8 cellular contexts compared by ENCODE assay signal in genomic region chr4:83110222-83110945, GRCh38. TPM values are rescaled to one million over a fixed set of nuclear protein-coding genes. Genes with fewer than 3 reads are reported as not detected.
DNase-seq lines count a peak whose midpoint lies in the region; ATAC-seq and TF ChIP-seq lines count a peak whose summit lies in the region.

No MANE protein-coding gene starts in this region.

- CTCF ChIA-PET in activated CD4-positive, alpha-beta memory T cell treated with anti-CD3 and anti-CD28 coated beads for 36 hours (lab: Charles Lee): interaction anchor here (0.6 to 2.8 kb wide), 19 partner anchors 9 to 345 kb away, joined by 3 to 21 read pairs (median 4); partner anchors contain the start of genes COPS4 and HELQ

- peak overlapping the region; percentile 98 for H3K27ac Mint-ChIP-seq in activated CD4-positive, alpha-beta memory T cell treated with anti-CD3 and anti-CD28 coated beads for 36 hours

- peaks cover 46% of the 10 kb centered on the region for H3K4me1 Mint-ChIP-seq in activated CD4-positive, alpha-beta memory T cell treated with anti-CD3 and anti-CD28 coated beads for 36 hours (ENCODE audit: low read depth)

- H3K4me1 ChIP-seq in ectodermal cell (ENCODE audit: control insufficient read depth, insufficient read depth, low read length) (peaks cover under 1% of the 10 kb centered on the region), lung (ENCODE audit: control insufficient read depth in 2 of 2, insufficient read depth in 2 of 2, low read length in 2 of 2) (peaks cover 0 to 4% of the 10 kb centered on the region in 2 donors)

- ATAC-seq in GM19328 (IDR thresholded peaks at IDR 0.05; ENCODE audit: unreplicated experiment) (peak; percentile 66), HG03469 (IDR thresholded peaks at IDR 0.05; ENCODE audit: unreplicated experiment) (peak; percentile 44), lung (ENCODE audit: insufficient read depth, low FRiP score) (peak; percentile 89)

- intact Hi-C loops in activated CD4-positive, alpha-beta memory T cell treated with anti-CD3 and anti-CD28 coated beads for 36 hours (cut with micrococcal nuclease): loop anchor here (1.0 to 5.0 kb wide), 7 partner anchors 36 to 678 kb away; partner anchors contain the start of genes COPS4, COQ2, ENOPH1 and HNRNPDL

- peaks cover 4% of the 10 kb centered on the region for H3K36me3 Mint-ChIP-seq in activated CD4-positive, alpha-beta memory T cell treated with anti-CD3 and anti-CD28 coated beads for 36 hours

- no peaks in the 10 kb centered on the region for H3K9me3 ChIP-seq in ectodermal cell (ENCODE audit: control insufficient read depth, low read length)
- no peaks in the 10 kb centered on the region for H3K9me3 ChIP-seq in lung (ENCODE audit: control insufficient read depth in 2 of 2, insufficient read depth in 1 of 2, low read length in 1 of 2)

- H3K4me3 ChIP-seq in ectodermal cell (ENCODE audit: insufficient read depth, low read depth, low read length) (peak overlapping the region; percentile 47), lung (no peak overlapping the region)

- peaks cover 25% of the 10 kb centered on the region for H3K27me3 ChIP-seq in ectodermal cell (ENCODE audit: control insufficient read depth, insufficient read depth, low read length, poor library complexity, severe bottlenecking)
- H3K27me3 ChIP-seq in lung (ENCODE audit: control insufficient read depth, insufficient read depth): no peaks in the 10 kb centered on the region

- H3K9me3 Mint-ChIP-seq in activated CD4-positive, alpha-beta memory T cell treated with anti-CD3 and anti-CD28 coated beads for 36 hours: no peaks in the 10 kb centered on the region

- DNase-seq in NCI-H526 (lab: John Stamatoyannopoulos, UW) (peak; percentile 64 to 88), lung (ENCODE audit: low spot score) (peak; percentile 86)
- peak; percentile 94 for DNase-seq in activated CD4-positive, alpha-beta memory T cell treated with anti-CD3 and anti-CD28 coated beads for 36 hours
- DNase-seq in stimulated activated CD4-positive, alpha-beta T cell treated with anti-CD3 and anti-CD28 coated beads, TNF-alpha, amount 100 ng/mL, for 4 hours (ENCODE audit: low read depth in 3 of 3): peak; percentile 79 to 80 (median 80)

- no peaks in the 10 kb centered on the region for H3K27me3 Mint-ChIP-seq in activated CD4-positive, alpha-beta memory T cell treated with anti-CD3 and anti-CD28 coated beads for 36 hours

- peak; percentile 87 for TF ChIP-seq CTCF in C4-2B (conservative IDR thresholded peaks at IDR 0.05)
- TF ChIP-seq CTCF in lung (IDR thresholded peaks at IDR 0.05; ENCODE audit: control extremely low read depth, extremely low read depth): peak; percentile 31

- H3K4me3 Mint-ChIP-seq in activated CD4-positive, alpha-beta memory T cell treated with anti-CD3 and anti-CD28 coated beads for 36 hours: peak overlapping the region; percentile 92

- POLR2A ChIA-PET in activated CD4-positive, alpha-beta memory T cell treated with anti-CD3 and anti-CD28 coated beads for 36 hours (lab: Charles Lee): interaction anchor here (0.6 to 1.7 kb wide), 11 partner anchors 10 to 210 kb away, joined by 3 to 7 read pairs (median 3); partner anchors contain the start of genes COPS4, COQ2 and THAP9

- H3K27ac ChIP-seq in C4-2B: peak overlapping the region; percentile 59
- H3K27ac ChIP-seq in ectodermal cell (ENCODE audit: insufficient read depth, low read depth, low read length, poor library complexity, severe bottlenecking): no peak overlapping the region
- H3K27ac ChIP-seq in lung (ENCODE audit: low read depth in 1 of 2, low read length in 1 of 2): peak overlapping the region in 1 of 2 donors; percentile 37

- H3K36me3 ChIP-seq in ectodermal cell (ENCODE audit: control insufficient read depth, insufficient read depth, low read length) (no peaks in the 10 kb centered on the region), lung (ENCODE audit: control insufficient read depth in 2 of 2, insufficient read depth in 2 of 2, low read length in 2 of 2) (no peaks in the 10 kb centered on the region)

- 10% methylated on average over 18 of the region's 18 CpGs for WGBS in ectodermal cell, 2 experiments
- WGBS in lung, 2 donors: 2 to 4% methylated on average over 18 of the region's 18 CpGs

RNA-seq across cellular contexts. Expression of gene PLAC8, which starts 4.1 kb away (rescaled TPM):
- total RNA-seq in activated CD4-positive, alpha-beta memory T cell treated with anti-CD3 and anti-CD28 coated beads for 36 hours: 10 to 100 TPM; 16.9 to 17.9 TPM
- not detected for polyA plus RNA-seq in ectodermal cell (2013, experiment 1 of 4)
- polyA plus RNA-seq in ectodermal cell (2013, experiment 2 of 4): 0.76 TPM
- 1.2 TPM for polyA plus RNA-seq in ectodermal cell (2013, experiment 3 of 4)
- 0.61 TPM for polyA plus RNA-seq in ectodermal cell (2013, experiment 4 of 4)
- total RNA-seq in lung: 10 to 100 TPM; 70.5 to 72.4 TPM
- 100 to 1,000 TPM in 1 of 2 donors, 10 to 100 TPM in 1; 53.8 to 115 TPM for polyA plus RNA-seq in lung
